16 cellular contexts compared by ENCODE assay signal in the genomic region with DNA sequence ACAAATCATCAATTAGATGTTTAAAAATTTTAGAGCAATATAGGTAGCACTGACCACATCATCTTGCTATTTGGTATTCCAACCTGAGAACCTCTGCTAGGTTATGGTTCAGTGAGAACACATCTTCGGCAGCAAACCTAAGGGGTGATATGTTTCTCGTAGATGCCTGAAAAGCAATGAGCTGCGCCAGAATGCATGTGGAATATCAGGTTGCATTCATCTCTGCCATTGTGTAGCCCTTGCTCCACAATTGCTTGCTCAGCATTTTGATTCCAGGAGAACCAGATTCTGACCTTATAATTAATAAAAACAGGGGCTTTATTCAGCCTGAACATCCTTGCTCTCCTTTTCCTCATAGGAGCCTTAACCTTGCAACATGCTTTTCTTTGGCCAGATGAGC.
DNase-seq lines count a peak whose midpoint lies in the region; ATAC-seq, FAIRE-seq and TF ChIP-seq lines count a peak whose summit lies in the region.
"Had no signal": no experiment of that assay in that cellular context is flagged by ENCODE, and none has a peak within 500 bp of the region (broad histone marks: within the 10 kb centered on the region; RNA-seq: fewer than 3 reads in every experiment).

No MANE protein-coding gene starts in this region.

- FAIRE-seq in HepG2 (lab: Jason Lieb, UNC), result no peak
- FAIRE-seq: GM19239, H54 had no signal

- no peaks in the 10 kb centered on the region for H3K27me3 Mint-ChIP-seq in WTC11 (ENCODE audit: low read depth)
- H3K27me3 Mint-ChIP-seq: CD4-positive, alpha-beta memory T cell had no signal

- no peak overlapping the region for H3K9ac ChIP-seq in HepG2 (ENCODE audit: insufficient read depth, low read depth, low read length)
- H3K9ac ChIP-seq in colonic mucosa (ENCODE audit: low read depth in 2 of 2, low read length in 2 of 2), result no peak overlapping the region
- H3K9ac ChIP-seq in GM23248, result no peak overlapping the region

- POLR2A ChIA-PET in HepG2 (lab: Yijun Ruan, JAX), result no interaction called here
- POLR2A ChIA-PET in WTC11 (lab: Charles Lee), result no interaction called here

- CTCF ChIA-PET in HepG2 (lab: Yijun Ruan, JAX; ENCODE audit: low intra/inter-chr PET ratio, low total read pairs), result no interaction called here
- CTCF ChIA-PET in WTC11 (lab: Charles Lee), result no interaction called here

- H3K9me3 Mint-ChIP-seq in WTC11, result no peaks in the 10 kb centered on the region

- H3K4me2 ChIP-seq in HepG2 (ENCODE audit: low read depth, low read length) (no peak overlapping the region), GM23248 (ENCODE audit: unreplicated experiment) (no peak overlapping the region)

- H3K27me3 ChIP-seq in HepG2 (ENCODE audit: control insufficient read depth in 1 of 2, insufficient read depth in 2 of 2, low read length in 2 of 2), result no peaks in the 10 kb centered on the region
- H3K27me3 ChIP-seq in right lobe of liver, result no peaks in the 10 kb centered on the region
- no peaks in the 10 kb centered on the region for H3K27me3 ChIP-seq in colonic mucosa
- 0 out of 2 replicates have a peak, but pooled peaks cover 12% of the 10 kb centered on the region for H3K27me3 ChIP-seq in GM23248 (replicated peaks; ENCODE audit: insufficient read depth)
- H3K27me3 ChIP-seq: BE2C had no signal

- no peak for TF ChIP-seq EP300 in HepG2 (IDR thresholded peaks at IDR 0.05; ENCODE audit: low read depth in 2 of 2, low read length in 2 of 2)
- TF ChIP-seq EP300 in HepG2 (CRISPR knock-in tag; IDR thresholded peaks at IDR 0.05; ENCODE audit: borderline replicate concordance), result no peak

- no peak overlapping the region for H3K27ac ChIP-seq in HepG2 (ENCODE audit: extremely low read length, insufficient read depth, low read length)
- H3K27ac ChIP-seq in right lobe of liver, result no peak overlapping the region
- no peak overlapping the region for H3K27ac ChIP-seq in colonic mucosa
- no peak overlapping the region for H3K27ac ChIP-seq in GM23248
- H3K27ac ChIP-seq: C4-2B had no signal

- intact Hi-C loops in HepG2 (cut with micrococcal nuclease; ENCODE audit: unreplicated experiment) (no loop called here), right lobe of liver (cut with DNase I) (no loop called here), colonic mucosa (cut with DNase I) (no loop called here)

- no peak for TF ChIP-seq CTCF in HepG2 (CRISPR knock-in tag; IDR thresholded peaks at IDR 0.05)
- TF ChIP-seq CTCF in right lobe of liver (IDR thresholded peaks at IDR 0.05), result no peak
- TF ChIP-seq CTCF in WTC11 (IDR thresholded peaks at IDR 0.05), result no peak
- no peak for TF ChIP-seq CTCF in colonic mucosa (IDR thresholded peaks at IDR 0.05)

- no peaks in the 10 kb centered on the region for H3K9me2 ChIP-seq in GM23248 (ENCODE audit: insufficient read depth)

- H2AFZ ChIP-seq in HepG2 (ENCODE audit: low read length) (no peak overlapping the region), GM23248 (no peak overlapping the region)

- no peak for TF ChIP-seq RAD21 in HepG2 (CRISPR knock-in tag; IDR thresholded peaks at IDR 0.05)

- in situ Hi-C loops in HepG2 (cut with HindIII; ENCODE audit: extremely low pct_ligation_motif_present, low pct_unique_long_range_greater_than_20kb), result no loop called here
- in situ Hi-C loops in GM23248 (cut with MboI), result no loop called here

- no peaks in the 10 kb centered on the region for H3K4me1 ChIP-seq in HepG2 (ENCODE audit: insufficient read depth, low read length)
- no peaks in the 10 kb centered on the region for H3K4me1 ChIP-seq in right lobe of liver
- H3K4me1 ChIP-seq in colonic mucosa, result no peaks in the 10 kb centered on the region
- H3K4me1 ChIP-seq in GM23248 (ENCODE audit: insufficient read depth), result no peaks in the 10 kb centered on the region
- H3K4me1 ChIP-seq: BE2C had no signal

- H3K36me3 ChIP-seq in HepG2 (replicated peaks in 1 of 2; ENCODE audit: control insufficient read depth in 1 of 2, insufficient read depth in 2 of 2, low read length in 2 of 2), result no peaks in the 10 kb centered on the region
- no peaks in the 10 kb centered on the region for H3K36me3 ChIP-seq in right lobe of liver
- H3K36me3 ChIP-seq in colonic mucosa, result no peaks in the 10 kb centered on the region
- H3K36me3 ChIP-seq in GM23248 (ENCODE audit: low read depth), result no peaks in the 10 kb centered on the region
- H3K36me3 ChIP-seq: BE2C had no signal

- H3K4me3 ChIP-seq in HepG2 (replicated peaks in 1 of 3; ENCODE audit: insufficient read depth in 1 of 3, low read depth in 2 of 3, low read length in 3 of 3) (no peak overlapping the region), right lobe of liver (no peak overlapping the region), colonic mucosa (no peak overlapping the region), GM23248 (no peak overlapping the region)

- TF ChIP-seq POLR2A in HepG2 (IDR thresholded peaks at IDR 0.05; ENCODE audit: insufficient read depth in 1 of 2, low read depth in 2 of 2, low read length in 2 of 2) (no peak), right lobe of liver (IDR thresholded peaks at IDR 0.05) (no peak)

- H3K9me3 ChIP-seq in HepG2 (ENCODE audit: low read length), result no peaks in the 10 kb centered on the region
- H3K9me3 ChIP-seq in right lobe of liver, result no peaks in the 10 kb centered on the region
- H3K9me3 ChIP-seq in colonic mucosa, result no peaks in the 10 kb centered on the region
- H3K9me3 ChIP-seq in GM23248 (ENCODE audit: low read depth), result no peaks in the 10 kb centered on the region
- H3K9me3 ChIP-seq: BE2C had no signal

- ATAC-seq in HepG2, result no peak
- no peak for ATAC-seq in right lobe of liver
- no peak for ATAC-seq in WTC11
- ATAC-seq: HCT116 had no signal

- WGBS in HepG2 (ENCODE audit: low lambda C conversion rate), result 15% methylated on average over 3 of the region's 3 CpGs
- WGBS in right lobe of liver (ENCODE audit: insufficient coverage, low coverage, low lambda C conversion rate, missing lambda C conversion rate), result 96% methylated on average over 3 of the region's 3 CpGs
- WGBS in GM23248 (ENCODE audit: low coverage in 1 of 2, low lambda C conversion rate in 2 of 2, missing lambda C conversion rate in 2 of 2), 2 experiments, result 45 to 50% methylated on average over 3 of the region's 3 CpGs

- DNase-seq in HepG2 (ENCODE audit: low spot score), result no peak
- no peak for DNase-seq in right lobe of liver
- no peak for DNase-seq in WTC11 (ENCODE audit: low spot score)
- peak; percentile 56 for DNase-seq in kidney glomerular epithelial cell (lab: John Stamatoyannopoulos, UW)
- DNase-seq in renal cortical epithelial cell (ENCODE audit: low read depth), result peak; percentile 53
- no peak for DNase-seq in AG20443 (ENCODE audit: low spot score)
- DNase-seq in colonic mucosa, result no peak
- DNase-seq in GM23248, result no peak
- DNase-seq: 8988T; BE2C; CD4-positive, alpha-beta memory T cell; GF-D8 had no signal

- H4K20me1 ChIP-seq in HepG2 (ENCODE audit: insufficient read depth, low read length) (no peaks in the 10 kb centered on the region), GM23248 (ENCODE audit: insufficient read depth) (no peaks in the 10 kb centered on the region)

- H3K4me1 Mint-ChIP-seq in WTC11, result peaks cover 30% of the 10 kb centered on the region
- H3K4me1 Mint-ChIP-seq: CD4-positive, alpha-beta memory T cell had no signal

- no peaks in the 10 kb centered on the region for H3F3A ChIP-seq in GM23248 (ENCODE audit: insufficient read depth)

- BruUV-seq in HepG2 (replicated peaks; lab: Mats Ljungman, UMichigan), result no TSS peak

- H3K27ac Mint-ChIP-seq in WTC11, result 0 out of 2 replicates have a peak overlapping the region, but pooled peaks have one; percentile 35
- H3K27ac Mint-ChIP-seq: CD4-positive, alpha-beta memory T cell had no signal

- no peak overlapping the region for H3K4me3 Mint-ChIP-seq in WTC11
- H3K4me3 Mint-ChIP-seq: CD4-positive, alpha-beta memory T cell had no signal

- H3K79me2 ChIP-seq in HepG2 (ENCODE audit: insufficient read depth, low read length), result no peaks in the 10 kb centered on the region
- H3K79me2 ChIP-seq in GM23248 (ENCODE audit: insufficient read depth), result no peaks in the 10 kb centered on the region

- H3K36me3 Mint-ChIP-seq in WTC11, result peaks cover 7% of the 10 kb centered on the region
- H3K36me3 Mint-ChIP-seq: CD4-positive, alpha-beta memory T cell had no signal

TF ChIP-seq in HepG2, 621 proteins besides CTCF, POLR2A, EP300 and RAD21:
- no peak for TF ChIP-seq ZFP36L1 (CRISPR knock-in tag; IDR thresholded peaks at IDR 0.05)
- TF ChIP-seq HNRNPUL1 (IDR thresholded peaks at IDR 0.05; ENCODE audit: low read depth, low read length), result no peak
- TF ChIP-seq ZNF816 (CRISPR knock-in tag; IDR thresholded peaks at IDR 0.05; ENCODE audit: borderline replicate concordance), result no peak
- peak; percentile 80 to 92 for TF ChIP-seq MAFK (conservative IDR thresholded peaks at IDR 0.05 in 1 of 2, IDR thresholded peaks at IDR 0.05 in 1 of 2; ENCODE audit: low read length in 2 of 2)
- peak; percentile 89 for TF ChIP-seq MAFF (IDR thresholded peaks at IDR 0.05; ENCODE audit: low read depth, low read length)

TF ChIP-seq in WTC11, 78 proteins besides CTCF, POLR2A, EP300 and RAD21 (continues in another document):
- no peak for TF ChIP-seq JUN (CRISPR knock-in tag; IDR thresholded peaks at IDR 0.05)
- TF ChIP-seq, protein P1, sequence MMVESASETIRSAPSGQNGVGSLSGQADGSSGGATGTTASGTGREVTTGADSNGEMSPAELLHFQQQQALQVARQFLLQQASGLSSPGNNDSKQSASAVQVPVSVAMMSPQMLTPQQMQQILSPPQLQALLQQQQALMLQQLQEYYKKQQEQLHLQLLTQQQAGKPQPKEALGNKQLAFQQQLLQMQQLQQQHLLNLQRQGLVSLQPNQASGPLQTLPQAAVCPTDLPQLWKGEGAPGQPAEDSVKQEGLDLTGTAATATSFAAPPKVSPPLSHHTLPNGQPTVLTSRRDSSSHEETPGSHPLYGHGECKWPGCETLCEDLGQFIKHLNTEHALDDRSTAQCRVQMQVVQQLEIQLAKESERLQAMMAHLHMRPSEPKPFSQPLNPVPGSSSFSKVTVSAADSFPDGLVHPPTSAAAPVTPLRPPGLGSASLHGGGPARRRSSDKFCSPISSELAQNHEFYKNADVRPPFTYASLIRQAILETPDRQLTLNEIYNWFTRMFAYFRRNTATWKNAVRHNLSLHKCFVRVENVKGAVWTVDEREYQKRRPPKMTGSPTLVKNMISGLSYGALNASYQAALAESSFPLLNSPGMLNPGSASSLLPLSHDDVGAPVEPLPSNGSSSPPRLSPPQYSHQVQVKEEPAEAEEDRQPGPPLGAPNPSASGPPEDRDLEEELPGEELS (CRISPR knock-in tag; IDR thresholded peaks at IDR 0.05), result no peak

Comparison
In these comparisons a context has a peak if more than half of its experiments do, and no peak if none do; other contexts are left out.
1. DNase-seq: peak in kidney glomerular epithelial cell (single experiment) and renal cortical epithelial cell (single experiment); none in HepG2 (single experiment), right lobe of liver (0 of 3), WTC11 (single experiment), AG20443 (single experiment), colonic mucosa (single experiment) and GM23248 (single experiment).